14 cellular contexts compared by ENCODE assay signal in the genomic region with DNA sequence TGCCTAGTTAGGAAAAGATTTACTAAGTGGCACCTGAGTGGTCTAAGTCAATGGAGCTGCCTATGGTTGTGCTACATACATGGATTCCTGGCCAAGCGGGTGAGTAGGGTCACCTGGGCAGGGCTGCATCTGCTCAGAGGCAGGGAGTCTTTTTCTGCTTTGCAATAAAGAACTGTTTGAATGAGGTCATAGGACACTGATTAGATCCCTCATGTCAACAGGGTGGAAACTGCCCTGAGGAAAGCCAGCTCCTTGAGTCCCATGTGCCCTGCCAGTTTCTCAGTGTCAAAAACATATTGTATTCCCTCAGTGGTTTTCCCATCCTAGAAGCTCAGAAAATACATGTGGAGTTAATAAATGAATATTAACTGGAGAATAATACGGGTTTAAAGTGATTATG. TPM values are rescaled to one million over a fixed set of nuclear protein-coding genes. Genes with fewer than 3 reads are reported as not detected.
DNase-seq lines count a peak whose midpoint lies in the region; ATAC-seq, FAIRE-seq and TF ChIP-seq lines count a peak whose summit lies in the region.
"Had no signal": no experiment of that assay in that cellular context is flagged by ENCODE, and none has a peak within 500 bp of the region (broad histone marks: within the 10 kb centered on the region; RNA-seq: fewer than 3 reads in every experiment).

No MANE protein-coding gene starts in this region.

- TF ChIP-seq CTCF in A549 (IDR thresholded peaks at IDR 0.05) (no peak), RWPE2 (IDR thresholded peaks at IDR 0.05; ENCODE audit: poor library complexity, severe bottlenecking) (no peak), thyroid gland (IDR thresholded peaks at IDR 0.05) (no peak)

- no peak for TF ChIP-seq EP300 in A549 (IDR thresholded peaks at IDR 0.05)

- ATAC-seq in A549 = no peak
- no peak for ATAC-seq in RWPE2 (ENCODE audit: low read depth)

- H3K4me2 ChIP-seq in A549 = peak overlapping the region; percentile 34; the same call in 2 of the 3 replicates

- no peak for TF ChIP-seq POLR2A in A549 (IDR thresholded peaks at IDR 0.05; ENCODE audit: low read length)
- TF ChIP-seq POLR2A in thyroid gland (IDR thresholded peaks at IDR 0.05) = no peak

- H3K4me1 ChIP-seq in A549 (peaks cover 48% of the 10 kb centered on the region), RWPE2 (ENCODE audit: insufficient read depth, poor library complexity, severe bottlenecking) (peaks cover 25% of the 10 kb centered on the region), thyroid gland (peaks cover 0 to 14% of the 10 kb centered on the region in 2 donors)
- H3K4me1 ChIP-seq: BE2C had no signal

- WGBS in A549 (ENCODE audit: missing lambda C conversion rate) = 93% methylated on average over 2 of the region's 2 CpGs
- 95 to 96% methylated on average over 2 of the region's 2 CpGs for WGBS in thyroid gland, 2 donors

- intact Hi-C loops in thyroid gland (cut with DNase I) = loop anchor here (10.0 kb wide), 1 partner anchor 69 kb away; no protein-coding TSS in a partner anchor

- CTCF ChIA-PET in A549 (lab: Yijun Ruan, JAX) = interaction anchor here (1.1 to 5.9 kb wide), 2 partner anchors 9 to 316 kb away, joined by 4 to 47 read pairs; no protein-coding TSS in a partner anchor

- H3K27ac ChIP-seq in A549 (peak overlapping the region; percentile 80 to 88; a peak in 5 of 6 replicates), RWPE2 (ENCODE audit: poor library complexity, severe bottlenecking) (peak overlapping the region; percentile 75), thyroid gland (no peak overlapping the region)
- H3K27ac ChIP-seq: SJSA1 had no signal

- peaks cover 6% of the 10 kb centered on the region; the same call in 1 of the 2 replicates for H3K36me3 ChIP-seq in RWPE2 (ENCODE audit: low read depth)
- no peaks in the 10 kb centered on the region for H3K36me3 ChIP-seq in thyroid gland
- H3K36me3 ChIP-seq: BE2C had no signal

- FAIRE-seq in A549 (lab: Jason Lieb, UNC) = no peak

- no peak for TF ChIP-seq RAD21 in A549 (conservative IDR thresholded peaks at IDR 0.05 in 1 of 2, IDR thresholded peaks at IDR 0.05 in 1 of 2)

- H3K27me3 ChIP-seq in RWPE2 (ENCODE audit: insufficient read depth, poor library complexity, severe bottlenecking) (no peaks in the 10 kb centered on the region), thyroid gland (no peaks in the 10 kb centered on the region)

- POLR2A ChIA-PET in A549 (lab: Yijun Ruan, JAX) = no interaction called here

- H3K9me3 ChIP-seq in A549 = 0 out of 3 replicates have a peak, but pooled peaks cover 4% of the 10 kb centered on the region
- H3K9me3 ChIP-seq in RWPE2 (ENCODE audit: severe bottlenecking) = no peaks in the 10 kb centered on the region
- H3K9me3 ChIP-seq in thyroid gland = no peaks in the 10 kb centered on the region
- H3K9me3 ChIP-seq: BE2C had no signal

- DNase-seq in A549 (ENCODE audit: low read depth in 1 of 2, low spot score in 1 of 2) (no peak), Daoy (ENCODE audit: low read depth) (peak; percentile 4), RWPE2 (ENCODE audit: low spot score) (no peak), left kidney (ENCODE audit: low read depth, low spot score) (peak; percentile 17), thyroid gland (no peak), mucosa of gallbladder (ENCODE audit: low spot score) (no peak), NCI-H345 (lab: John Stamatoyannopoulos, UW) (no peak)
- DNase-seq: BE2C; CD4-positive, alpha-beta T cell; NCI-H1930; NCI-H446 treated with DMSO at 0.1 percent for 48 hours; NCI-H748 treated with DMSO at 0.1 percent for 48 hours had no signal

- H3K4me3 ChIP-seq in A549 (no peak overlapping the region), RWPE2 (ENCODE audit: severe bottlenecking) (no peak overlapping the region), thyroid gland (replicated peaks in 1 of 3) (no peak overlapping the region)
- H3K4me3 ChIP-seq: SJSA1 had no signal

TF ChIP-seq in A549, 52 proteins besides CTCF, POLR2A, EP300 and RAD21:
- TF ChIP-seq TP53 (CRISPR knock-in tag; IDR thresholded peaks at IDR 0.05) (no peak), SREBF2 (IDR thresholded peaks at IDR 0.05) (no peak), CBX8 (IDR thresholded peaks at IDR 0.05) (no peak), ZNF302 (CRISPR knock-in tag; IDR thresholded peaks at IDR 0.05) (no peak), POLR2AphosphoS2 (conservative IDR thresholded peaks at IDR 0.05; ENCODE audit: low read length) (no peak)
- TF ChIP-seq, protein P1, sequence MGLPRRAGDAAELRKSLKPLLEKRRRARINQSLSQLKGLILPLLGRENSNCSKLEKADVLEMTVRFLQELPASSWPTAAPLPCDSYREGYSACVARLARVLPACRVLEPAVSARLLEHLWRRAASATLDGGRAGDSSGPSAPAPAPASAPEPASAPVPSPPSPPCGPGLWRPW (IDR thresholded peaks at IDR 0.05) = no peak
- TF ChIP-seq, protein P2, sequence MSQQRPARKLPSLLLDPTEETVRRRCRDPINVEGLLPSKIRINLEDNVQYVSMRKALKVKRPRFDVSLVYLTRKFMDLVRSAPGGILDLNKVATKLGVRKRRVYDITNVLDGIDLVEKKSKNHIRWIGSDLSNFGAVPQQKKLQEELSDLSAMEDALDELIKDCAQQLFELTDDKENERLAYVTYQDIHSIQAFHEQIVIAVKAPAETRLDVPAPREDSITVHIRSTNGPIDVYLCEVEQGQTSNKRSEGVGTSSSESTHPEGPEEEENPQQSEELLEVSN (IDR thresholded peaks at IDR 0.05; ENCODE audit: borderline replicate concordance, low read depth) = no peak

RNA-seq across cellular contexts. Expression of a gene that starts 4.6 kb away (rescaled TPM):
- polyA plus RNA-seq in A549 (2011; rRNA removed) = 31.0 and 40.1 TPM in 2 replicates
- 9.6 and 11.6 TPM in 2 replicates for polyA plus RNA-seq in A549 (2012; cell fraction: cytosol; rRNA removed)
- polyA plus RNA-seq in A549 (2012; cell fraction: nucleus; rRNA removed) = 26.8 and 38.7 TPM in 2 replicates
- polyA plus RNA-seq in A549 (2017; fragmentation: RNase III; extraction: RNeasy Plus Mini Kit Qiagen cat#74134 plus additional on column Dnase treatment) = 18.2 to 24.1 TPM (median 19.4 TPM) in 3 replicates
- 41.6 and 42.2 TPM in 2 replicates for polyA minus RNA-seq in A549 (2011; rRNA and poly(A)+ RNA removed)
- 1.4 and 5.9 TPM in 2 replicates for total RNA-seq in Daoy (2014; rRNA removed; shearing (Covaris generic))
- 10 to 100 TPM in 1 of 4 donors, 1 to 10 TPM in 3; 7.5 to 12.1 (median 8.9) TPM for total RNA-seq in thyroid gland
- total RNA-seq in mucosa of gallbladder = 25.5 TPM
- polyA plus RNA-seq: IgD-negative memory B cell had no signal

RNA-seq across cellular contexts. Expression of a gene that starts 31.1 kb away (rescaled TPM):
- 25.2 and 25.4 TPM in 2 replicates for polyA plus RNA-seq in A549 (2011; rRNA removed)
- 10.5 and 12.3 TPM in 2 replicates for polyA plus RNA-seq in A549 (2012; cell fraction: cytosol; rRNA removed)
- polyA plus RNA-seq in A549 (2012; cell fraction: nucleus; rRNA removed) = 13.5 and 15.5 TPM in 2 replicates
- 12.4 to 17.4 TPM (median 17.2 TPM) in 3 replicates for polyA plus RNA-seq in A549 (2017; fragmentation: RNase III; extraction: RNeasy Plus Mini Kit Qiagen cat#74134 plus additional on column Dnase treatment)
- polyA minus RNA-seq in A549 (2011; rRNA and poly(A)+ RNA removed) = 13.2 and 17.2 TPM in 2 replicates
- total RNA-seq in Daoy (2014; rRNA removed; shearing (Covaris generic)) = 1.6 and 3.9 TPM in 2 replicates
- total RNA-seq in thyroid gland = 1 to 10 TPM; 3.4 to 6.1 (median 4.5) TPM
- 3.1 TPM for total RNA-seq in mucosa of gallbladder
- polyA plus RNA-seq: IgD-negative memory B cell had no signal

Comparison
In these comparisons a context has a peak if more than half of its experiments do, and no peak if none do; other contexts are left out.
1. DNase-seq: peak in Daoy (single experiment) and left kidney (single experiment); none in A549 (0 of 2), RWPE2 (single experiment), thyroid gland (0 of 2), mucosa of gallbladder (single experiment) and NCI-H345 (single experiment).
2. H3K27ac ChIP-seq: peak in A549 (2 of 2) and RWPE2 (single experiment); none in thyroid gland (0 of 3).